Comparison of ENCODE assay signal across 8 cellular contexts in genomic region chr1:154559496-154559950, GRCh38. TPM values are rescaled to one million over a fixed set of nuclear protein-coding genes. Genes with fewer than 3 reads are reported as not detected.
DNase-seq lines count a peak whose midpoint lies in the region; ATAC-seq and TF ChIP-seq lines count a peak whose summit lies in the region.

No MANE protein-coding gene starts in this region.

- H3K4me3 ChIP-seq in ovary (peak overlapping the region; percentile 94), thyroid gland (replicated peaks in 1 of 3) (peak overlapping the region in 2 of 3 donors; percentile 33 to 38)

- H3K27ac ChIP-seq in ovary (peak overlapping the region; percentile 58 to 75), thyroid gland (peak overlapping the region; percentile 76 to 89 (median 83))

- peaks cover 9% of the 10 kb centered on the region for H3K4me1 ChIP-seq in ovary (ENCODE audit: insufficient read depth)
- peaks cover 20 to 28% of the 10 kb centered on the region in 2 donors for H3K4me1 ChIP-seq in thyroid gland

- DNase-seq in Daoy (ENCODE audit: low read depth) (peak; percentile 91), HCEC 1CT (peak; percentile 84), NCI-H1092 treated with DMSO at 0.1 percent for 48 hours (lab: John Stamatoyannopoulos, UW) (peak; percentile 95), SKM-1 treated with dmso at 0.1 percent for 144 hours (lab: John Stamatoyannopoulos, UW; ENCODE audit: unreplicated experiment) (peak; percentile 95), Right ventricle myocardium superior (peak; percentile 85), ovary (peak; percentile 85 to 91 (median 86)), thyroid gland (peak; percentile 87 to 89)
- peak; percentile 69 for DNase-seq in activated naive CD8-positive, alpha-beta T cell treated with anti-CD3 and anti-CD28 coated beads, Interleukin-2, amount 50 U/mL, for 16 hours (ENCODE audit: low read depth, low spot score)

- no peak for TF ChIP-seq POLR2A in ovary (IDR thresholded peaks at IDR 0.05)
- no peak for TF ChIP-seq POLR2A in thyroid gland (IDR thresholded peaks at IDR 0.05)

- no peak for TF ChIP-seq EP300 in ovary (IDR thresholded peaks at IDR 0.05)

- no peaks in the 10 kb centered on the region for H3K27me3 ChIP-seq in ovary
- H3K27me3 ChIP-seq in thyroid gland = no peaks in the 10 kb centered on the region

- intact Hi-C loops in Right ventricle myocardium superior (cut with DNase I) = no loop called here
- intact Hi-C loops in ovary (cut with DNase I) = loop anchor here in 3 of 4 donors (5.0 to 10.0 kb wide), 4 partner anchors 155 to 525 kb away; partner anchors contain the start of genes IL6R (in 1 of the 3) and KCNN3 (in 1 of the 3)
- intact Hi-C loops in thyroid gland (cut with DNase I) = no loop called here

- TF ChIP-seq CTCF in ovary (IDR thresholded peaks at IDR 0.05) (peak; percentile 77 to 95 (median 93)), thyroid gland (IDR thresholded peaks at IDR 0.05) (peak; percentile 84 to 97 (median 91))

- peak; percentile 80 for ATAC-seq in Right ventricle myocardium superior (ENCODE audit: poor library complexity)

- H3K36me3 ChIP-seq in ovary (no peaks in the 10 kb centered on the region), thyroid gland (peaks cover 9 to 11% of the 10 kb centered on the region in 2 donors)

- H3K9me3 ChIP-seq in ovary (no peaks in the 10 kb centered on the region), thyroid gland (no peaks in the 10 kb centered on the region)

- WGBS in ovary, 3 donors = 4 to 5% (median 5%) methylated on average over 11 of the region's 11 CpGs
- 10 to 11% methylated on average over 11 of the region's 11 CpGs for WGBS in thyroid gland, 2 donors

RNA-seq across cellular contexts. Expression of gene UBE2Q1, which starts 1.1 kb away (rescaled TPM):
- total RNA-seq in Daoy (2014; rRNA removed; shearing (Covaris generic)) = 39.9 and 78.3 TPM in 2 replicates
- total RNA-seq in Right ventricle myocardium superior (46.6 TPM), ovary (10 to 100 TPM; 14.3 to 72.4 (median 58.5) TPM), thyroid gland (10 to 100 TPM; 24.5 to 61.3 (median 28.7) TPM)
- polyA plus RNA-seq in ovary = 100 to 1,000 TPM in 1 of 2 donors, 10 to 100 TPM in 1; 31.4 to 119 TPM

RNA-seq across cellular contexts. Expression of gene CHRNB2, which starts 8.1 kb away (rescaled TPM):
- total RNA-seq in Daoy (2014; rRNA removed; shearing (Covaris generic)) = 0.80 and 1.0 TPM in 2 replicates
- total RNA-seq in Right ventricle myocardium superior = not detected
- total RNA-seq in ovary = under 1 TPM in 4 of 7 donors, not detected in 3; 0.08 to 0.25 (median 0.23) TPM
- polyA plus RNA-seq in ovary = under 1 TPM; 0.04 to 0.08 TPM
- total RNA-seq in thyroid gland = under 1 TPM in 1 of 4 donors, not detected in 3; 0.73 TPM

RNA-seq across cellular contexts. Expression of gene ADAR, which starts 48.5 kb away (rescaled TPM):
- total RNA-seq in Daoy (2014; rRNA removed; shearing (Covaris generic)) = 70.8 and 83.9 TPM in 2 replicates
- 48.1 TPM for total RNA-seq in Right ventricle myocardium superior
- 100 to 1,000 TPM in 5 of 7 donors, 10 to 100 TPM in 2; 57.2 to 175 (median 134) TPM for total RNA-seq in ovary
- polyA plus RNA-seq in ovary = 100 to 1,000 TPM in 1 of 2 donors, 10 to 100 TPM in 1; 45.0 to 184 TPM
- 100 to 1,000 TPM in 2 of 4 donors, 10 to 100 TPM in 2; 89.1 to 168 (median 114) TPM for total RNA-seq in thyroid gland

RNA-seq across cellular contexts. Expression of gene SHE, which starts 57.3 kb away (rescaled TPM):
- total RNA-seq in Daoy (2014; rRNA removed; shearing (Covaris generic)) = 0.06 and 0.11 TPM in 2 replicates
- total RNA-seq in Right ventricle myocardium superior = 11.0 TPM
- 10 to 100 TPM in 2 of 7 donors, 1 to 10 TPM in 5; 4.3 to 20.5 (median 9.0) TPM for total RNA-seq in ovary
- polyA plus RNA-seq in ovary = 10 to 100 TPM in 1 of 2 donors, 1 to 10 TPM in 1; 6.9 to 15.4 TPM
- 10 to 100 TPM; 35.8 to 56.0 (median 43.0) TPM for total RNA-seq in thyroid gland

RNA-seq across cellular contexts. Expression of gene TDRD10, which starts 57.5 kb away (rescaled TPM):
- total RNA-seq in Daoy (2014; rRNA removed; shearing (Covaris generic)) = not detected in 2 replicates
- total RNA-seq in Right ventricle myocardium superior (2.5 TPM), ovary (1 to 10 TPM; 3.1 to 8.7 (median 5.8) TPM), thyroid gland (1 to 10 TPM; 5.6 to 9.9 (median 7.3) TPM)
- 1 to 10 TPM; 4.1 to 6.2 TPM for polyA plus RNA-seq in ovary

Comparison
In these comparisons a context has a peak if more than half of its experiments do, and no peak if none do; other contexts are left out.
1. Peak in every context shown above with its lines: DNase-seq, ATAC-seq, H3K4me3 ChIP-seq and H3K27ac ChIP-seq.
2. intact Hi-C loops: an anchor here in ovary (5.0 to 10.0 kb wide); none called in Right ventricle myocardium superior and thyroid gland.